10 cellular contexts compared by ENCODE assay signal in genomic region chr10:110078317-110078716, GRCh38.
A peak's percentile ranks its signal among the peaks of the same experiment; 100 is the strongest.
DNase-seq lines count a peak whose midpoint lies in the region; ATAC-seq, FAIRE-seq and TF ChIP-seq lines count a peak whose summit lies in the region.
"Had no signal": no experiment of that assay in that cellular context is flagged by ENCODE, and none has a peak within 500 bp of the region (broad histone marks: within the 10 kb centered on the region; RNA-seq: fewer than 3 reads in every experiment).

No MANE protein-coding gene starts in this region.

- H3K27me3 Mint-ChIP-seq in astrocyte (ENCODE audit: low read depth, unreplicated experiment): no peaks in the 10 kb centered on the region
- H3K27me3 Mint-ChIP-seq in natural killer cell (ENCODE audit: low read depth in 2 of 2): no peaks in the 10 kb centered on the region

- no peaks in the 10 kb centered on the region for H3K9me3 ChIP-seq in right atrium auricular region
- no peaks in the 10 kb centered on the region for H3K9me3 ChIP-seq in astrocyte (ENCODE audit: insufficient read depth, low read depth, low read length)

- no peak for DNase-seq in right atrium auricular region (ENCODE audit: low spot score)
- no peak for DNase-seq in left ventricle myocardium superior
- no peak for DNase-seq in astrocyte (ENCODE audit: low read depth)
- DNase-seq in natural killer cell: no peak
- no peak for DNase-seq in germinal center (ENCODE audit: low spot score)
- no peak for DNase-seq in NCI-H526 treated with DMSO at 0.1 percent for 48 hours (lab: John Stamatoyannopoulos, UW)
- no peak for DNase-seq in NCI-H2227 (lab: John Stamatoyannopoulos, UW; ENCODE audit: unreplicated experiment)
- DNase-seq in T1000 (lab: John Stamatoyannopoulos, UW): no peak

- H3K4me1 ChIP-seq in right atrium auricular region (peaks cover 0 to 87% of the 10 kb centered on the region in 2 donors), astrocyte (ENCODE audit: insufficient read depth, low read length) (peaks cover 48% of the 10 kb centered on the region)

- H3K27ac ChIP-seq in right atrium auricular region: peak overlapping the region; percentile 71 to 85
- no peak overlapping the region for H3K27ac ChIP-seq in astrocyte (ENCODE audit: low read depth, low read length)
- H3K27ac ChIP-seq: C4-2B had no signal

- H3K4me3 Mint-ChIP-seq in astrocyte (ENCODE audit: unreplicated experiment) (peak overlapping the region; percentile 47), natural killer cell (peak overlapping the region; percentile 94)

- ATAC-seq in left ventricle myocardium superior (no peak), natural killer cell (no peak)

- intact Hi-C loops in left ventricle myocardium superior (cut with micrococcal nuclease): no loop called here
- intact Hi-C loops in natural killer cell (cut with micrococcal nuclease): loop anchor here (5.0 kb wide), 3 partner anchors 36 to 156 kb away; partner anchors contain the start of gene XPNPEP1

- no peak overlapping the region for H3K4me3 ChIP-seq in right atrium auricular region
- H3K4me3 ChIP-seq in astrocyte (ENCODE audit: insufficient read depth, low read depth, low read length): no peak overlapping the region

- TF ChIP-seq CTCF in right atrium auricular region (IDR thresholded peaks at IDR 0.05) (no peak), astrocyte (IDR thresholded peaks at IDR 0.05; ENCODE audit: insufficient read depth, low read depth, low read length) (no peak), natural killer cell (IDR thresholded peaks at IDR 0.05) (no peak)

- H3K36me3 Mint-ChIP-seq in astrocyte (ENCODE audit: low read depth, unreplicated experiment) (no peaks in the 10 kb centered on the region), natural killer cell (no peaks in the 10 kb centered on the region)

- H3K4me2 ChIP-seq in astrocyte (ENCODE audit: low read length): no peak overlapping the region

- H3K27me3 ChIP-seq in right atrium auricular region: no peaks in the 10 kb centered on the region
- H3K27me3 ChIP-seq in astrocyte (ENCODE audit: insufficient read depth, low read length): no peaks in the 10 kb centered on the region

- H3K27ac Mint-ChIP-seq in astrocyte (ENCODE audit: unreplicated experiment): peak overlapping the region; percentile 35
- peak overlapping the region; percentile 95 to 98 for H3K27ac Mint-ChIP-seq in natural killer cell

- no peaks in the 10 kb centered on the region for H3K9me3 Mint-ChIP-seq in astrocyte (ENCODE audit: unreplicated experiment)
- peaks cover 0 to 2% of the 10 kb centered on the region in 2 donors for H3K9me3 Mint-ChIP-seq in natural killer cell

- no peaks in the 10 kb centered on the region for H4K20me1 ChIP-seq in astrocyte (ENCODE audit: insufficient read depth, low read length)

- H3K79me2 ChIP-seq in astrocyte (ENCODE audit: insufficient read depth, low read length): peaks cover 45% of the 10 kb centered on the region

- H3K9ac ChIP-seq in astrocyte (ENCODE audit: low read length): no peak overlapping the region

- H2AFZ ChIP-seq in astrocyte (ENCODE audit: low read depth, low read length): no peak overlapping the region

- H3K36me3 ChIP-seq in right atrium auricular region (no peaks in the 10 kb centered on the region), astrocyte (ENCODE audit: insufficient read depth, low read length) (no peaks in the 10 kb centered on the region)

- peaks cover 70% of the 10 kb centered on the region for H3K4me1 Mint-ChIP-seq in astrocyte (ENCODE audit: low read depth, unreplicated experiment)
- peaks cover 88 to 91% of the 10 kb centered on the region in 2 donors for H3K4me1 Mint-ChIP-seq in natural killer cell

- no peak for FAIRE-seq in astrocyte (lab: Jason Lieb, UNC)
- FAIRE-seq: islet of Langerhans had no signal
